Comparison of ENCODE assay signal across 1 cellular context in the genomic region with DNA sequence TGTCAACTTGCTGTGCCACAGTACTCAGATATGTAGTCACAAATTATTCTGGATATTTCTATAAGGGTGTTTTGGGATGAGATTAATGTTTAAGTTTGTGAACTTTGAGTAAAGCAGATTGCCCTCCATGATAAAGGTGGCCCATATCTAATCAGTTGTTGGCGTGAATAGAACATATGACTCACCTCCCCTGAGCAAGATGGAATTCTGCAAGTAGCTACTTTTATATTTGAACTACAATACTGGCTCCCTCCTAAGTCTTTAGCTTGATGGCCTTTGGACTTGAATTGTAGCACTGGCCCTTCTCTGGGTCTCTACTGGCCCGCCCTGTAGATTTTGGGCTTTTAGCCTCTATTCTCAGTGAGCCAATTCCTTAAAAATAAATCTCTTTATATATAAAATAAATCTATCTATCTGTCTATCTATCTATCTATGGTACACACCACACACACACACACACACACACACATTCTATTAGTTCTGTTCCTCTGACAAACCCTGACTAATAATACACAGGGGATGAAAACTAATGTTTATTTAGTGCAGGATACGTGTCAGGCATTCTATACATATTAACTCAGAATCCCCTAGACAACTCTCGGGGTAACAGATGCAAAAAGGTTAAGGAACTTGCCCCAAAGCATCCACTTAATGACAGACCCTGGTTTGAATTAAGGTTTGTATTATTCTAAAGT.
TF ChIP-seq lines count a peak whose summit lies in the region.

No MANE protein-coding gene starts in this region.

TF ChIP-seq in SK-N-SH, 30 proteins besides CTCF, POLR2A, EP300 and RAD21:
- TF ChIP-seq, protein P1, sequence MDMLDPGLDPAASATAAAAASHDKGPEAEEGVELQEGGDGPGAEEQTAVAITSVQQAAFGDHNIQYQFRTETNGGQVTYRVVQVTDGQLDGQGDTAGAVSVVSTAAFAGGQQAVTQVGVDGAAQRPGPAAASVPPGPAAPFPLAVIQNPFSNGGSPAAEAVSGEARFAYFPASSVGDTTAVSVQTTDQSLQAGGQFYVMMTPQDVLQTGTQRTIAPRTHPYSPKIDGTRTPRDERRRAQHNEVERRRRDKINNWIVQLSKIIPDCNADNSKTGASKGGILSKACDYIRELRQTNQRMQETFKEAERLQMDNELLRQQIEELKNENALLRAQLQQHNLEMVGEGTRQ (IDR thresholded peaks at IDR 0.05; ENCODE audit: borderline replicate concordance, low read depth, low read length), result no peak
- TF ChIP-seq, protein P2, sequence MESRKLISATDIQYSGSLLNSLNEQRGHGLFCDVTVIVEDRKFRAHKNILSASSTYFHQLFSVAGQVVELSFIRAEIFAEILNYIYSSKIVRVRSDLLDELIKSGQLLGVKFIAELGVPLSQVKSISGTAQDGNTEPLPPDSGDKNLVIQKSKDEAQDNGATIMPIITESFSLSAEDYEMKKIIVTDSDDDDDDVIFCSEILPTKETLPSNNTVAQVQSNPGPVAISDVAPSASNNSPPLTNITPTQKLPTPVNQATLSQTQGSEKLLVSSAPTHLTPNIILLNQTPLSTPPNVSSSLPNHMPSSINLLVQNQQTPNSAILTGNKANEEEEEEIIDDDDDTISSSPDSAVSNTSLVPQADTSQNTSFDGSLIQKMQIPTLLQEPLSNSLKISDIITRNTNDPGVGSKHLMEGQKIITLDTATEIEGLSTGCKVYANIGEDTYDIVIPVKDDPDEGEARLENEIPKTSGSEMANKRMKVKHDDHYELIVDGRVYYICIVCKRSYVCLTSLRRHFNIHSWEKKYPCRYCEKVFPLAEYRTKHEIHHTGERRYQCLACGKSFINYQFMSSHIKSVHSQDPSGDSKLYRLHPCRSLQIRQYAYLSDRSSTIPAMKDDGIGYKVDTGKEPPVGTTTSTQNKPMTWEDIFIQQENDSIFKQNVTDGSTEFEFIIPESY (IDR thresholded peaks at IDR 0.05; ENCODE audit: borderline replicate concordance, low read depth), result no peak
- TF ChIP-seq, protein P3, sequence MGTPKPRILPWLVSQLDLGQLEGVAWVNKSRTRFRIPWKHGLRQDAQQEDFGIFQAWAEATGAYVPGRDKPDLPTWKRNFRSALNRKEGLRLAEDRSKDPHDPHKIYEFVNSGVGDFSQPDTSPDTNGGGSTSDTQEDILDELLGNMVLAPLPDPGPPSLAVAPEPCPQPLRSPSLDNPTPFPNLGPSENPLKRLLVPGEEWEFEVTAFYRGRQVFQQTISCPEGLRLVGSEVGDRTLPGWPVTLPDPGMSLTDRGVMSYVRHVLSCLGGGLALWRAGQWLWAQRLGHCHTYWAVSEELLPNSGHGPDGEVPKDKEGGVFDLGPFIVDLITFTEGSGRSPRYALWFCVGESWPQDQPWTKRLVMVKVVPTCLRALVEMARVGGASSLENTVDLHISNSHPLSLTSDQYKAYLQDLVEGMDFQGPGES (IDR thresholded peaks at IDR 0.05; ENCODE audit: low read depth, low read length), result no peak
- TF ChIP-seq, protein P4, sequence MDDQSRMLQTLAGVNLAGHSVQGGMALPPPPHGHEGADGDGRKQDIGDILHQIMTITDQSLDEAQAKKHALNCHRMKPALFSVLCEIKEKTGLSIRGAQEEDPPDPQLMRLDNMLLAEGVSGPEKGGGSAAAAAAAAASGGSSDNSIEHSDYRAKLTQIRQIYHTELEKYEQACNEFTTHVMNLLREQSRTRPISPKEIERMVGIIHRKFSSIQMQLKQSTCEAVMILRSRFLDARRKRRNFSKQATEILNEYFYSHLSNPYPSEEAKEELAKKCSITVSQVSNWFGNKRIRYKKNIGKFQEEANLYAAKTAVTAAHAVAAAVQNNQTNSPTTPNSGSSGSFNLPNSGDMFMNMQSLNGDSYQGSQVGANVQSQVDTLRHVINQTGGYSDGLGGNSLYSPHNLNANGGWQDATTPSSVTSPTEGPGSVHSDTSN (IDR thresholded peaks at IDR 0.05), result peak; percentile 31; the same call in 1 of the 2 replicates
- TF ChIP-seq RFX5 (IDR thresholded peaks at IDR 0.05; ENCODE audit: low read length), result no peak
- no peak for TF ChIP-seq RXRA (IDR thresholded peaks at IDR 0.05; ENCODE audit: borderline replicate concordance, low read depth)
- TF ChIP-seq POLR2AphosphoS5 (IDR thresholded peaks at IDR 0.05; ENCODE audit: low read depth, low read length), result no peak
- TF ChIP-seq GABPA (IDR thresholded peaks at IDR 0.05; ENCODE audit: low read depth), result no peak
- TF ChIP-seq, protein P5, sequence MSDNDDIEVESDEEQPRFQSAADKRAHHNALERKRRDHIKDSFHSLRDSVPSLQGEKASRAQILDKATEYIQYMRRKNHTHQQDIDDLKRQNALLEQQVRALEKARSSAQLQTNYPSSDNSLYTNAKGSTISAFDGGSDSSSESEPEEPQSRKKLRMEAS (IDR thresholded peaks at IDR 0.05; ENCODE audit: low read depth), result no peak
- no peak for TF ChIP-seq YY1 (IDR thresholded peaks at IDR 0.05; ENCODE audit: low read depth)
- TF ChIP-seq NFIC (IDR thresholded peaks at IDR 0.05; ENCODE audit: borderline replicate concordance), result peak; percentile 17; the same call in 1 of the 2 replicates
- no peak for TF ChIP-seq NRF1 (IDR thresholded peaks at IDR 0.05; ENCODE audit: low read depth, low read length)
- TF ChIP-seq JUND (IDR thresholded peaks at IDR 0.05), result peak; percentile 13; the same call in 1 of the 2 replicates
- peak; percentile 45; the same call in 1 of the 2 replicates for TF ChIP-seq FOSL2 (IDR thresholded peaks at IDR 0.05; ENCODE audit: borderline replicate concordance, low read depth)
